Comparison of ENCODE assay signal across 2 cellular contexts in the genomic region with DNA sequence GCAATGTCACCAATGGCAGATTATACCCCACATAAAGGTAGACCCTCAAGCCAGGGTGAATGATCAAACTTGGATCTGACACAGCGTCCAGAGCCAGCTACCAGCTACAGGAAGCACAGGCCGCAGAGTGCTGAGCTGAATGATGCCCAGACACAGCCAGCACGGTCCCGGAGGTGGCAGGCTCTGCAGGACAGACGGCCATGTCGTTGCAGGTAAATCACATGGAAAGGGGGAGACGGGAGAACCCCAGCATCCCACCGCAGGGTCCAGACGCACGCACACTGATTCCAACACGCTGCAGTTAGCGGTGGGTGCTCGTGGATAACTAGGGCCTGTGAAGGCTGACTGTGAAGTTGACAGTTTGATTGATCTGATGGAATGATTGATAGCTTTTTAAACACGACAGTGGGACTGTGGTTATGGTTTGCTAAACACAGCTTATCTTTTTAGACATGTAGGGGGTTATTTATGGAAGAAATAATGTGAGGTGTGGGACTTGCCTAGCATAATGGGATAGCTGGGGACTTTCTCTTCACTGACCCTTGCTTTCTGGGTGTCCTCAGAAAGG.
TF ChIP-seq lines count a peak whose summit lies in the region.

No MANE protein-coding gene starts in this region.

TF ChIP-seq in HEK293, 187 proteins besides CTCF, POLR2A, EP300 and RAD21:
- TF ChIP-seq, protein P1, sequence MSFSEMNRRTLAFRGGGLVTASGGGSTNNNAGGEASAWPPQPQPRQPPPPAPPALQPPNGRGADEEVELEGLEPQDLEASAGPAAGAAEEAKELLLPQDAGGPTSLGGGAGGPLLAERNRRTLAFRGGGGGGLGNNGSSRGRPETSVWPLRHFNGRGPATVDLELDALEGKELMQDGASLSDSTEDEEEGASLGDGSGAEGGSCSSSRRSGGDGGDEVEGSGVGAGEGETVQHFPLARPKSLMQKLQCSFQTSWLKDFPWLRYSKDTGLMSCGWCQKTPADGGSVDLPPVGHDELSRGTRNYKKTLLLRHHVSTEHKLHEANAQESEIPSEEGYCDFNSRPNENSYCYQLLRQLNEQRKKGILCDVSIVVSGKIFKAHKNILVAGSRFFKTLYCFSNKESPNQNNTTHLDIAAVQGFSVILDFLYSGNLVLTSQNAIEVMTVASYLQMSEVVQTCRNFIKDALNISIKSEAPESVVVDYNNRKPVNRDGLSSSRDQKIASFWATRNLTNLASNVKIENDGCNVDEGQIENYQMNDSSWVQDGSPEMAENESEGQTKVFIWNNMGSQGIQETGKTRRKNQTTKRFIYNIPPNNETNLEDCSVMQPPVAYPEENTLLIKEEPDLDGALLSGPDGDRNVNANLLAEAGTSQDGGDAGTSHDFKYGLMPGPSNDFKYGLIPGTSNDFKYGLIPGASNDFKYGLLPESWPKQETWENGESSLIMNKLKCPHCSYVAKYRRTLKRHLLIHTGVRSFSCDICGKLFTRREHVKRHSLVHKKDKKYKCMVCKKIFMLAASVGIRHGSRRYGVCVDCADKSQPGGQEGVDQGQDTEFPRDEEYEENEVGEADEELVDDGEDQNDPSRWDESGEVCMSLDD (tag by site-specific recombination; IDR thresholded peaks at IDR 0.05): no peak
- no peak for TF ChIP-seq EGR2 (tag by site-specific recombination; IDR thresholded peaks at IDR 0.05; ENCODE audit: low read depth)
- no peak for TF ChIP-seq ZNF654 (tag by site-specific recombination; IDR thresholded peaks at IDR 0.05; ENCODE audit: low read depth)
- TF ChIP-seq ZNF366 (tag by site-specific recombination; conservative IDR thresholded peaks at IDR 0.05): no peak
- no peak for TF ChIP-seq ZBTB1 (tag by site-specific recombination; IDR thresholded peaks at IDR 0.05)
- TF ChIP-seq, protein P2, sequence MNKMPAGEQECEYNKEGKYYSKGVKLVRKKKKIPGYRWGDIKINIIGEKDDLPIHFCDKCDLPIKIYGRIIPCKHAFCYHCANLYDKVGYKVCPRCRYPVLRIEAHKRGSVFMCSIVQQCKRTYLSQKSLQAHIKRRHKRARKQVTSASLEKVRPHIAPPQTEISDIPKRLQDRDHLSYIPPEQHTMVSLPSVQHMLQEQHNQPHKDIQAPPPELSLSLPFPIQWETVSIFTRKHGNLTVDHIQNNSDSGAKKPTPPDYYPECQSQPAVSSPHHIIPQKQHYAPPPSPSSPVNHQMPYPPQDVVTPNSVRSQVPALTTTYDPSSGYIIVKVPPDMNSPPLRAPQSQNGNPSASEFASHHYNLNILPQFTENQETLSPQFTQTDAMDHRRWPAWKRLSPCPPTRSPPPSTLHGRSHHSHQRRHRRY (tag by site-specific recombination; IDR thresholded peaks at IDR 0.05): no peak
- no peak for TF ChIP-seq SALL2 (tag by site-specific recombination; IDR thresholded peaks at IDR 0.05; ENCODE audit: borderline replicate concordance)
- TF ChIP-seq, protein P3, sequence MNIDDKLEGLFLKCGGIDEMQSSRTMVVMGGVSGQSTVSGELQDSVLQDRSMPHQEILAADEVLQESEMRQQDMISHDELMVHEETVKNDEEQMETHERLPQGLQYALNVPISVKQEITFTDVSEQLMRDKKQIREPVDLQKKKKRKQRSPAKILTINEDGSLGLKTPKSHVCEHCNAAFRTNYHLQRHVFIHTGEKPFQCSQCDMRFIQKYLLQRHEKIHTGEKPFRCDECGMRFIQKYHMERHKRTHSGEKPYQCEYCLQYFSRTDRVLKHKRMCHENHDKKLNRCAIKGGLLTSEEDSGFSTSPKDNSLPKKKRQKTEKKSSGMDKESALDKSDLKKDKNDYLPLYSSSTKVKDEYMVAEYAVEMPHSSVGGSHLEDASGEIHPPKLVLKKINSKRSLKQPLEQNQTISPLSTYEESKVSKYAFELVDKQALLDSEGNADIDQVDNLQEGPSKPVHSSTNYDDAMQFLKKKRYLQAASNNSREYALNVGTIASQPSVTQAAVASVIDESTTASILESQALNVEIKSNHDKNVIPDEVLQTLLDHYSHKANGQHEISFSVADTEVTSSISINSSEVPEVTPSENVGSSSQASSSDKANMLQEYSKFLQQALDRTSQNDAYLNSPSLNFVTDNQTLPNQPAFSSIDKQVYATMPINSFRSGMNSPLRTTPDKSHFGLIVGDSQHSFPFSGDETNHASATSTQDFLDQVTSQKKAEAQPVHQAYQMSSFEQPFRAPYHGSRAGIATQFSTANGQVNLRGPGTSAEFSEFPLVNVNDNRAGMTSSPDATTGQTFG (tag by site-specific recombination; IDR thresholded peaks at IDR 0.05; ENCODE audit: borderline replicate concordance): no peak
- TF ChIP-seq ZIC2 (tag by site-specific recombination; IDR thresholded peaks at IDR 0.05): peak; percentile 38
TF ChIP-seq in HEK293: peak in this region for 1.

TF ChIP-seq in H1, 55 proteins besides CTCF, POLR2A, EP300 and RAD21:
- TF ChIP-seq CEBPB (IDR thresholded peaks at IDR 0.05; ENCODE audit: low read depth, low read length): no peak
TF ChIP-seq in H1: peak in this region for 0.
